12 cellular contexts compared by ENCODE assay signal in the genomic region with DNA sequence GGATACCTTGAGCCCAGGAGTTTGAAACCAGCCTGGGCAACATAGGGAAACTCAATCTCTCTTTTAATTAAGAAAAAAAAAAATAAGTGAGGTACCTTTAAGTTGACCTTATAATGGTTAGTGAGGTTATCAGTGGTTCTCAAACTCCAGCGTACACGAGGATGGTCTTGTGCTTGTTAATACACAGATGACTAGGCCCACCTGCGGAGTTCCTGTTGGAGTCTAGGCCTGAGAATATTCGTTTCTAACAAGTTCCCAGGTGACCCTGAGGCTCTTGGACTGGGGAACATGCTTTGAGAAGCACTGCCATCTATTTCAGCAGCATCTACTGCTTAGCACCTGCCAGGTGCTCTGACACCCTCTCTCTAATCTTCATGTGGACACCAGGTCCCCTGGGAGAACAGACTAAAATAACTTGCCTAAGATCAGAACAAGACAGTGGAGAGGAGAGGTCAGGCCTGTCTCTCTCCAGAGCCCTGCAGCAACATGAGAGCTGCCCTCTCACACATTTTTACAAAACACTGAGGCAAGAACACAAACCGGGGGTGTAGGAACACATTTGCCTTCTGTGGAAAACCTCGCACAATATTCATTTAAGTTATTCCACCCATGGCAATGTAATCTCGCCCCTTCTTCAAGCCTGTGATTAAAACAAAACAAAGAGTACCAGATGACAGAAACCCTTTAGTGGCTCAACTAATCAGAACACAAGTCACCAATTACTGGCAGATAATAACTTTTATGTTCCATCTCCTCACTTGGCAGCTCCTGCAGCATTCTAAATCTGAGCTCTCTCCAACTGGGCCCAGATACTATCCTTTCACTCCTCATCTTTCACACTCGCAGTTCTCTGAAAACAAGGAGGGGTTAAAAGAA. TPM values are rescaled to one million over a fixed set of nuclear protein-coding genes. Genes with fewer than 3 reads are reported as not detected.
A peak's percentile ranks its signal among the peaks of the same experiment; 100 is the strongest.
DNase-seq lines count a peak whose midpoint lies in the region; ATAC-seq and TF ChIP-seq lines count a peak whose summit lies in the region.
"Had no signal": no experiment of that assay in that cellular context is flagged by ENCODE, and none has a peak within 500 bp of the region (broad histone marks: within the 10 kb centered on the region; RNA-seq: fewer than 3 reads in every experiment).

No MANE protein-coding gene starts in this region.

- ATAC-seq in GM18858 (IDR thresholded peaks at IDR 0.05; ENCODE audit: unreplicated experiment) = peak; percentile 41
- ATAC-seq in HG03342 (IDR thresholded peaks at IDR 0.05; ENCODE audit: unreplicated experiment) = no peak
- ATAC-seq: activated T-cell treated with anti-CD3 and anti-CD28 coated beads, Interleukin-2, amount 50 U/mL, for 4 hours had no signal

- DNase-seq in endodermal cell (no peak), T-helper 1 cell (no peak), NCI-H128 (lab: John Stamatoyannopoulos, UW; ENCODE audit: unreplicated experiment) (no peak), SHP77 (lab: John Stamatoyannopoulos, UW) (no peak)
- DNase-seq: activated CD4-positive, CD25-positive, alpha-beta regulatory T cell treated with anti-CD3 and anti-CD28 coated beads, Interleukin-2, amount 50 U/mL, for 72 hours; activated T-cell treated with anti-CD3 and anti-CD28 coated beads, Interleukin-2, amount 50 U/mL, for 4 hours had no signal

- H3K4me1 ChIP-seq in HUES64 (ENCODE audit: insufficient read depth, low read length) = peaks cover 50% of the 10 kb centered on the region
- peaks cover 10% of the 10 kb centered on the region for H3K4me1 ChIP-seq in endodermal cell (ENCODE audit: control insufficient read depth, insufficient read depth, low read length)
- H3K4me1 ChIP-seq in neuron (ENCODE audit: insufficient read depth, low read length) = peaks cover 49% of the 10 kb centered on the region

- H3K27me3 Mint-ChIP-seq in endodermal cell (ENCODE audit: insufficient read depth) = no peaks in the 10 kb centered on the region

- no peak for TF ChIP-seq CTCF in endodermal cell (conservative IDR thresholded peaks at IDR 0.05)

- peaks cover 59% of the 10 kb centered on the region for H3K36me3 Mint-ChIP-seq in endodermal cell (ENCODE audit: low read depth)

- H3K27ac Mint-ChIP-seq in endodermal cell = peak overlapping the region; percentile 50

- H3K4me3 Mint-ChIP-seq in endodermal cell = no peak overlapping the region
- H3K4me3 Mint-ChIP-seq: activated T-cell treated with anti-CD3 and anti-CD28 coated beads, Interleukin-2, amount 50 U/mL, for 4 hours had no signal

- H3K27me3 ChIP-seq in HUES64 (ENCODE audit: insufficient read depth, low read length) = no peaks in the 10 kb centered on the region
- no peaks in the 10 kb centered on the region for H3K27me3 ChIP-seq in endodermal cell (ENCODE audit: control insufficient read depth, insufficient read depth, low read length, poor library complexity, severe bottlenecking)
- no peaks in the 10 kb centered on the region for H3K27me3 ChIP-seq in neuron (ENCODE audit: insufficient read depth, low read length)
- H3K27me3 ChIP-seq: SJSA1 had no signal

- peak overlapping the region; percentile 61; the same call in 1 of the 2 replicates for H3K27ac ChIP-seq in HUES64 (ENCODE audit: low read depth, low read length)
- peak overlapping the region; percentile 40 for H3K27ac ChIP-seq in endodermal cell (ENCODE audit: low read depth, low read length)
- H3K27ac ChIP-seq: C4-2B, SJSA1 had no signal

- H3K9me3 ChIP-seq in HUES64 (ENCODE audit: insufficient read depth, low read depth, low read length) (no peaks in the 10 kb centered on the region), endodermal cell (ENCODE audit: control insufficient read depth, low read length) (no peaks in the 10 kb centered on the region), neuron (ENCODE audit: low read length) (no peaks in the 10 kb centered on the region)
- H3K9me3 ChIP-seq: SJSA1 had no signal

- H3K36me3 ChIP-seq in HUES64 (ENCODE audit: insufficient read depth, low read length) (peaks cover 25% of the 10 kb centered on the region), endodermal cell (ENCODE audit: control insufficient read depth, insufficient read depth, low read length) (peaks cover 59% of the 10 kb centered on the region), neuron (ENCODE audit: insufficient read depth, low read length) (no peaks in the 10 kb centered on the region)
- H3K36me3 ChIP-seq: SJSA1 had no signal

- H3K9me3 Mint-ChIP-seq in endodermal cell = no peaks in the 10 kb centered on the region
- H3K9me3 Mint-ChIP-seq: activated T-cell treated with anti-CD3 and anti-CD28 coated beads, Interleukin-2, amount 50 U/mL, for 4 hours had no signal

- H3K9ac ChIP-seq in HUES64 (ENCODE audit: low read depth, low read length) (no peak overlapping the region; the same call in 1 of the 2 replicates), endodermal cell (ENCODE audit: extremely low read depth, low read length, poor library complexity, severe bottlenecking) (no peak overlapping the region)

- H3K4me3 ChIP-seq in HUES64 (ENCODE audit: low read length) (0 out of 2 replicates have a peak overlapping the region, but pooled peaks have one; percentile 7), endodermal cell (ENCODE audit: low read length) (peak overlapping the region; percentile 2), neuron (ENCODE audit: low read length) (peak overlapping the region; percentile 19)
- H3K4me3 ChIP-seq: SJSA1 had no signal

- peaks cover 46% of the 10 kb centered on the region for H3K4me1 Mint-ChIP-seq in endodermal cell

- H2AFZ ChIP-seq in neuron (ENCODE audit: low read depth, low read length) = no peak overlapping the region

- WGBS in HUES64 = 63% methylated on average over 8 of the region's 8 CpGs
- 65 to 73% methylated on average over 6 to 8 of the region's 8 CpGs for WGBS in endodermal cell (ENCODE audit: insufficient coverage in 1 of 2, insufficient read length in 1 of 2), 2 experiments

RNA-seq across cellular contexts. Expression of a gene that starts 24.5 kb away (rescaled TPM):
- 62.3 TPM for polyA plus RNA-seq in HUES64 (2013, experiment 1 of 2)
- polyA plus RNA-seq in HUES64 (2013, experiment 2 of 2) = 63.8 TPM
- 10 to 100 TPM; 49.7 to 73.5 TPM for total RNA-seq in endodermal cell
- polyA plus RNA-seq in endodermal cell (2013, experiment 1 of 2) = 133 TPM
- polyA plus RNA-seq in endodermal cell (2013, experiment 2 of 2) = 117 TPM
